20 cellular contexts compared by ENCODE assay signal in genomic region chr5:13860176-13860575, GRCh38.
DNase-seq lines count a peak whose midpoint lies in the region; TF ChIP-seq lines count a peak whose summit lies in the region.
"Had no signal": no experiment of that assay in that cellular context is flagged by ENCODE, and none has a peak within 500 bp of the region (broad histone marks: within the 10 kb centered on the region; RNA-seq: fewer than 3 reads in every experiment).

No MANE protein-coding gene starts in this region.

- no peak for TF ChIP-seq POLR2A in vagina (IDR thresholded peaks at IDR 0.05)

- no peaks in the 10 kb centered on the region for H3K4me1 ChIP-seq in vagina
- H3K4me1 ChIP-seq: Peyer's patch had no signal

- intact Hi-C loops in vagina (cut with DNase I), result no loop called here

- no peak overlapping the region for H3K4me3 ChIP-seq in vagina
- H3K4me3 ChIP-seq: GM12878, GM23248, Peyer's patch had no signal

- H3K27ac Mint-ChIP-seq in HFFc6, result no peak overlapping the region
- H3K27ac Mint-ChIP-seq: CD4-positive, alpha-beta memory T cell had no signal

- H3K9me3 ChIP-seq in vagina, result no peaks in the 10 kb centered on the region
- H3K9me3 ChIP-seq: Peyer's patch had no signal

- DNase-seq in DMS79 (lab: John Stamatoyannopoulos, UW) (peak; percentile 1), DMS79 treated with DMSO at 0.1 percent for 48 hours (lab: John Stamatoyannopoulos, UW) (no peak), NCI-H2227 (lab: John Stamatoyannopoulos, UW; ENCODE audit: unreplicated experiment) (peak; percentile 23), glomerular visceral epithelial cell (ENCODE audit: extremely low spot score) (peak; percentile 68), retina (peak; percentile 6), HFFc6 (no peak), vagina (ENCODE audit: extremely low spot score in 2 of 2) (no peak)
- DNase-seq in stimulated activated CD4-positive, alpha-beta T cell treated with anti-CD3 and anti-CD28 coated beads, Interleukin-2, amount 100 ng/mL, for 48 hours, result no peak
- DNase-seq: CD4-positive, alpha-beta memory T cell; DND-41; GM23248; KG1; NCI-H1417 treated with DMSO at 0.1 percent for 48 hours; NCI-H2029 treated with DMSO at 0.1 percent for 48 hours; NCI-H345; NCI-H774; Peyer's patch; SHP77 had no signal

- H3K27me3 Mint-ChIP-seq in HFFc6 (ENCODE audit: insufficient read depth), result peaks cover 13% of the 10 kb centered on the region
- H3K27me3 Mint-ChIP-seq: CD4-positive, alpha-beta memory T cell had no signal

- TF ChIP-seq CTCF in HFFc6 (IDR thresholded peaks at IDR 0.05), result no peak
- TF ChIP-seq CTCF in vagina (IDR thresholded peaks at IDR 0.05), result no peak

- no peaks in the 10 kb centered on the region for H3K36me3 ChIP-seq in vagina
- H3K36me3 ChIP-seq: Peyer's patch had no signal

- H3K4me1 Mint-ChIP-seq in HFFc6 (ENCODE audit: low read depth), result no peaks in the 10 kb centered on the region
- H3K4me1 Mint-ChIP-seq: CD4-positive, alpha-beta memory T cell had no signal

- H3K27me3 ChIP-seq in vagina, result no peaks in the 10 kb centered on the region
- H3K27me3 ChIP-seq: Peyer's patch had no signal

- no peak overlapping the region for H3K4me3 Mint-ChIP-seq in HFFc6
- H3K4me3 Mint-ChIP-seq: CD4-positive, alpha-beta memory T cell had no signal

- no peak overlapping the region for H3K27ac ChIP-seq in vagina
- H3K27ac ChIP-seq: 22Rv1, GM23248, Peyer's patch had no signal

- no peaks in the 10 kb centered on the region for H3K9me3 Mint-ChIP-seq in HFFc6

- H3K36me3 Mint-ChIP-seq in HFFc6 (ENCODE audit: low read depth), result no peaks in the 10 kb centered on the region
- H3K36me3 Mint-ChIP-seq: CD4-positive, alpha-beta memory T cell had no signal

Comparison
In these comparisons a context has a peak if more than half of its experiments do, and no peak if none do; other contexts are left out.
1. DNase-seq: peak in DMS79 (single experiment), NCI-H2227 (single experiment), glomerular visceral epithelial cell (single experiment) and retina (single experiment); none in DMS79 treated with DMSO at 0.1 percent for 48 hours (single experiment), HFFc6 (single experiment), vagina (0 of 2) and stimulated activated CD4-positive, alpha-beta T cell treated with anti-CD3 and anti-CD28 coated beads, Interleukin-2, amount 100 ng/mL, for 48 hours (0 of 2).